ENCODE assay signal across 13 cellular contexts in genomic region chrX:52511126-52511525, GRCh38. TPM values are rescaled to one million over a fixed set of nuclear protein-coding genes. Genes with fewer than 3 reads are reported as not detected.
"Had no signal": no experiment of that assay in that cellular context is flagged by ENCODE, and none has a peak within 500 bp of the region (broad histone marks: within the 10 kb centered on the region; RNA-seq: fewer than 3 reads in every experiment).

No MANE protein-coding gene starts in this region.

RNA-seq across cellular contexts. Expression of gene XAGE1B, which starts 5.7 kb away (rescaled TPM):
- total RNA-seq: activated B cell treated with CpG ODN at 0.5 μM for 24 hours; activated CD4-positive, alpha-beta memory T cell treated with anti-CD3 and anti-CD28 coated beads for 36 hours; activated CD4-positive, alpha-beta memory T cell treated with anti-CD3 and anti-CD28 coated beads, Interleukin-2, amount 10 ng/mL, durations not matched to agents 7 days and 5 days; activated CD4-positive, alpha-beta T cell treated with anti-CD3 and anti-CD28 coated beads for 36 hours; activated CD4-positive, alpha-beta T cell treated with anti-CD3 and anti-CD28 coated beads, Interleukin-2, amount 10 ng/mL, durations not matched to agents 24 days and 14 days; activated CD4-positive, alpha-beta T cell treated with anti-CD3 and anti-CD28 coated beads, Interleukin-2, amount 10 ng/mL, durations not matched to agents 7 days and 5 days; activated CD8-positive, alpha-beta memory T cell treated with anti-CD3 and anti-CD28 coated beads for 36 hours; activated CD8-positive, alpha-beta memory T cell treated with anti-CD3 and anti-CD28 coated beads, Interleukin-2, amount 10 ng/mL, durations not matched to agents 7 days and 5 days; activated CD8-positive, alpha-beta T cell treated with anti-CD3 and anti-CD28 coated beads for 36 hours; activated CD8-positive, alpha-beta T cell treated with anti-CD3 and anti-CD28 coated beads, Interleukin-2, amount 10 ng/mL, durations not matched to agents 7 days and 5 days; T-helper 1 cell treated with Interleukin-12 subunit alpha and Interleukin-12 subunit beta and Interleukin-4 antibody, amounts not matched to agents 30 ng/mL and 1 ng/mL, for 36 hours; T-helper 17 cell; T-helper 2 cell treated with Interferon-gamma antibody and Interleukin-4, amounts not matched to agents 100 ng/mL and 5 ng/mL, for 36 hours had no signal

RNA-seq across cellular contexts. Expression of gene XAGE1A, which starts 15.5 kb away (rescaled TPM):
- total RNA-seq: activated B cell treated with CpG ODN at 0.5 μM for 24 hours; activated CD4-positive, alpha-beta memory T cell treated with anti-CD3 and anti-CD28 coated beads for 36 hours; activated CD4-positive, alpha-beta memory T cell treated with anti-CD3 and anti-CD28 coated beads, Interleukin-2, amount 10 ng/mL, durations not matched to agents 7 days and 5 days; activated CD4-positive, alpha-beta T cell treated with anti-CD3 and anti-CD28 coated beads for 36 hours; activated CD4-positive, alpha-beta T cell treated with anti-CD3 and anti-CD28 coated beads, Interleukin-2, amount 10 ng/mL, durations not matched to agents 24 days and 14 days; activated CD4-positive, alpha-beta T cell treated with anti-CD3 and anti-CD28 coated beads, Interleukin-2, amount 10 ng/mL, durations not matched to agents 7 days and 5 days; activated CD8-positive, alpha-beta memory T cell treated with anti-CD3 and anti-CD28 coated beads for 36 hours; activated CD8-positive, alpha-beta memory T cell treated with anti-CD3 and anti-CD28 coated beads, Interleukin-2, amount 10 ng/mL, durations not matched to agents 7 days and 5 days; activated CD8-positive, alpha-beta T cell treated with anti-CD3 and anti-CD28 coated beads for 36 hours; activated CD8-positive, alpha-beta T cell treated with anti-CD3 and anti-CD28 coated beads, Interleukin-2, amount 10 ng/mL, durations not matched to agents 7 days and 5 days; T-helper 1 cell treated with Interleukin-12 subunit alpha and Interleukin-12 subunit beta and Interleukin-4 antibody, amounts not matched to agents 30 ng/mL and 1 ng/mL, for 36 hours; T-helper 17 cell; T-helper 2 cell treated with Interferon-gamma antibody and Interleukin-4, amounts not matched to agents 100 ng/mL and 5 ng/mL, for 36 hours had no signal
